In genomic region chr7:50145801-50146338, GRCh38 we compare ENCODE assay signal across 12 cellular contexts. TPM values are rescaled to one million over a fixed set of nuclear protein-coding genes. Genes with fewer than 3 reads are reported as not detected.
DNase-seq lines count a peak whose midpoint lies in the region; ATAC-seq lines count a peak whose summit lies in the region.
"Had no signal": no experiment of that assay in that cellular context is flagged by ENCODE, and none has a peak within 500 bp of the region (broad histone marks: within the 10 kb centered on the region; RNA-seq: fewer than 3 reads in every experiment).

No MANE protein-coding gene starts in this region.

- no peaks in the 10 kb centered on the region for H3K27me3 ChIP-seq in CD8-positive, alpha-beta memory T cell (ENCODE audit: insufficient read depth, low read length, poor library complexity, severe bottlenecking)
- H3K27me3 ChIP-seq: SJSA1, suprapubic skin had no signal

- peak; percentile 38 for ATAC-seq in GM21737 (IDR thresholded peaks at IDR 0.05; ENCODE audit: unreplicated experiment)
- peak; percentile 36 for ATAC-seq in HG03457 (IDR thresholded peaks at IDR 0.05; ENCODE audit: unreplicated experiment)
- ATAC-seq in stimulated activated effector memory CD8-positive, alpha-beta T cell treated with anti-CD3 and anti-CD28 coated beads, Interleukin-12 subunit alpha, Interleukin-12 subunit beta, amount 100 ng/mL, for 72 hours = no peak

- no peak for DNase-seq in activated CD4-positive, alpha-beta T cell treated with anti-CD3 and anti-CD28 coated beads, Interleukin-2, amount 10 ng/mL, durations not matched to agents 7 days and 5 days
- no peak for DNase-seq in activated CD4-positive, alpha-beta T cell treated with anti-CD3 and anti-CD28 coated beads, Interleukin-2, amount 50 U/mL, for 48 hours
- DNase-seq in stimulated activated effector memory CD8-positive, alpha-beta T cell treated with anti-CD3 and anti-CD28 coated beads, Interleukin-12 subunit alpha, Interleukin-12 subunit beta, amount 100 ng/mL, for 72 hours (ENCODE audit: low spot score in 2 of 2) = no peak
- DNase-seq in CD8-positive, alpha-beta memory T cell = no peak
- no peak for DNase-seq in stimulated activated naive CD4-positive, alpha-beta T cell treated with Interleukin-2 at 50 U/mL for 16 hours (lab: John Stamatoyannopoulos, UW)
- no peak for DNase-seq in stimulated activated CD4-positive, alpha-beta T cell treated with anti-CD3 and anti-CD28 coated beads, Interleukin-15, amount 100 ng/mL, for 24 hours
- DNase-seq: islet precursor cell had no signal

- POLR2A ChIA-PET in activated CD4-positive, alpha-beta T cell treated with anti-CD3 and anti-CD28 coated beads, Interleukin-2, amount 10 ng/mL, durations not matched to agents 7 days and 5 days (lab: Charles Lee) = no interaction called here
- POLR2A ChIA-PET in CD8-positive, alpha-beta memory T cell (lab: Charles Lee) = no interaction called here

- H3K4me1 ChIP-seq in CD8-positive, alpha-beta memory T cell (ENCODE audit: insufficient read depth, low read length) = peaks cover 29% of the 10 kb centered on the region
- H3K4me1 ChIP-seq: SJSA1 had no signal

- CTCF ChIA-PET in activated CD4-positive, alpha-beta T cell treated with anti-CD3 and anti-CD28 coated beads, Interleukin-2, amount 10 ng/mL, durations not matched to agents 7 days and 5 days (lab: Charles Lee) = interaction anchor here (0.6 to 1.4 kb wide), 6 partner anchors 9 to 271 kb away, joined by 3 to 4 read pairs (median 3); no protein-coding TSS in a partner anchor
- CTCF ChIA-PET in CD8-positive, alpha-beta memory T cell (lab: Charles Lee) = interaction anchor here (0.8 to 4.9 kb wide), 4 partner anchors 59 to 272 kb away, joined by 3 to 39 read pairs (median 4); no protein-coding TSS in a partner anchor

- H3K27ac ChIP-seq in CD8-positive, alpha-beta memory T cell (ENCODE audit: low read depth, low read length) = no peak overlapping the region
- H3K27ac ChIP-seq: SJSA1, suprapubic skin had no signal

- no peaks in the 10 kb centered on the region for H3K9me3 Mint-ChIP-seq in activated CD4-positive, alpha-beta T cell treated with anti-CD3 and anti-CD28 coated beads, Interleukin-2, amount 10 ng/mL, durations not matched to agents 7 days and 5 days
- H3K9me3 Mint-ChIP-seq in stimulated activated effector memory CD8-positive, alpha-beta T cell treated with anti-CD3 and anti-CD28 coated beads, Interleukin-12 subunit alpha, Interleukin-12 subunit beta, amount 100 ng/mL, for 72 hours = no peaks in the 10 kb centered on the region
- H3K9me3 Mint-ChIP-seq in CD8-positive, alpha-beta memory T cell = no peaks in the 10 kb centered on the region

- H3K4me3 ChIP-seq in CD8-positive, alpha-beta memory T cell (ENCODE audit: low read length) = no peak overlapping the region
- H3K4me3 ChIP-seq: SJSA1, suprapubic skin had no signal

- H3K9me3 ChIP-seq in CD8-positive, alpha-beta memory T cell (ENCODE audit: low read length) = no peaks in the 10 kb centered on the region
- H3K9me3 ChIP-seq: SJSA1, suprapubic skin had no signal

- H3K4me1 Mint-ChIP-seq in activated CD4-positive, alpha-beta T cell treated with anti-CD3 and anti-CD28 coated beads, Interleukin-2, amount 10 ng/mL, durations not matched to agents 7 days and 5 days = peaks cover 72% of the 10 kb centered on the region
- H3K4me1 Mint-ChIP-seq in stimulated activated effector memory CD8-positive, alpha-beta T cell treated with anti-CD3 and anti-CD28 coated beads, Interleukin-12 subunit alpha, Interleukin-12 subunit beta, amount 100 ng/mL, for 72 hours = peaks cover 7% of the 10 kb centered on the region
- peaks cover 20 to 52% (median 43%) of the 10 kb centered on the region in 3 donors for H3K4me1 Mint-ChIP-seq in CD8-positive, alpha-beta memory T cell

- H3K27ac Mint-ChIP-seq in activated CD4-positive, alpha-beta T cell treated with anti-CD3 and anti-CD28 coated beads, Interleukin-2, amount 10 ng/mL, durations not matched to agents 7 days and 5 days = peak overlapping the region; percentile 47
- peak overlapping the region; percentile 23 for H3K27ac Mint-ChIP-seq in stimulated activated effector memory CD8-positive, alpha-beta T cell treated with anti-CD3 and anti-CD28 coated beads, Interleukin-12 subunit alpha, Interleukin-12 subunit beta, amount 100 ng/mL, for 72 hours
- peak overlapping the region in 1 of 8 donors; percentile 57 for H3K27ac Mint-ChIP-seq in CD8-positive, alpha-beta memory T cell

- no peaks in the 10 kb centered on the region for H3K27me3 Mint-ChIP-seq in activated CD4-positive, alpha-beta T cell treated with anti-CD3 and anti-CD28 coated beads, Interleukin-2, amount 10 ng/mL, durations not matched to agents 7 days and 5 days
- H3K27me3 Mint-ChIP-seq in CD8-positive, alpha-beta memory T cell = peaks cover 0 to 6% of the 10 kb centered on the region in 2 donors

- no peaks in the 10 kb centered on the region for H3K36me3 ChIP-seq in CD8-positive, alpha-beta memory T cell (ENCODE audit: insufficient read depth, low read length)
- H3K36me3 ChIP-seq: SJSA1, suprapubic skin had no signal

- peaks cover 3% of the 10 kb centered on the region for H3K36me3 Mint-ChIP-seq in activated CD4-positive, alpha-beta T cell treated with anti-CD3 and anti-CD28 coated beads, Interleukin-2, amount 10 ng/mL, durations not matched to agents 7 days and 5 days (ENCODE audit: low read depth)
- no peaks in the 10 kb centered on the region for H3K36me3 Mint-ChIP-seq in stimulated activated effector memory CD8-positive, alpha-beta T cell treated with anti-CD3 and anti-CD28 coated beads, Interleukin-12 subunit alpha, Interleukin-12 subunit beta, amount 100 ng/mL, for 72 hours
- H3K36me3 Mint-ChIP-seq in CD8-positive, alpha-beta memory T cell = no peaks in the 10 kb centered on the region

- no peak overlapping the region for H3K4me3 Mint-ChIP-seq in activated CD4-positive, alpha-beta T cell treated with anti-CD3 and anti-CD28 coated beads, Interleukin-2, amount 10 ng/mL, durations not matched to agents 7 days and 5 days
- no peak overlapping the region for H3K4me3 Mint-ChIP-seq in stimulated activated effector memory CD8-positive, alpha-beta T cell treated with anti-CD3 and anti-CD28 coated beads, Interleukin-12 subunit alpha, Interleukin-12 subunit beta, amount 100 ng/mL, for 72 hours
- H3K4me3 Mint-ChIP-seq in CD8-positive, alpha-beta memory T cell = no peak overlapping the region

RNA-seq across cellular contexts. Expression of gene ZPBP, which starts 52.8 kb away (rescaled TPM):
- total RNA-seq in activated CD4-positive, alpha-beta T cell treated with anti-CD3 and anti-CD28 coated beads, Interleukin-2, amount 10 ng/mL, durations not matched to agents 7 days and 5 days = not detected
- total RNA-seq in CD8-positive, alpha-beta memory T cell = under 1 TPM in 1 of 2 experiments, not detected in 1; 0.22 TPM
- polyA plus RNA-seq in CD8-positive, alpha-beta memory T cell = not detected
- total RNA-seq: SJSA1 had no signal
- polyA plus RNA-seq: esophagus had no signal
